In the genomic region with DNA sequence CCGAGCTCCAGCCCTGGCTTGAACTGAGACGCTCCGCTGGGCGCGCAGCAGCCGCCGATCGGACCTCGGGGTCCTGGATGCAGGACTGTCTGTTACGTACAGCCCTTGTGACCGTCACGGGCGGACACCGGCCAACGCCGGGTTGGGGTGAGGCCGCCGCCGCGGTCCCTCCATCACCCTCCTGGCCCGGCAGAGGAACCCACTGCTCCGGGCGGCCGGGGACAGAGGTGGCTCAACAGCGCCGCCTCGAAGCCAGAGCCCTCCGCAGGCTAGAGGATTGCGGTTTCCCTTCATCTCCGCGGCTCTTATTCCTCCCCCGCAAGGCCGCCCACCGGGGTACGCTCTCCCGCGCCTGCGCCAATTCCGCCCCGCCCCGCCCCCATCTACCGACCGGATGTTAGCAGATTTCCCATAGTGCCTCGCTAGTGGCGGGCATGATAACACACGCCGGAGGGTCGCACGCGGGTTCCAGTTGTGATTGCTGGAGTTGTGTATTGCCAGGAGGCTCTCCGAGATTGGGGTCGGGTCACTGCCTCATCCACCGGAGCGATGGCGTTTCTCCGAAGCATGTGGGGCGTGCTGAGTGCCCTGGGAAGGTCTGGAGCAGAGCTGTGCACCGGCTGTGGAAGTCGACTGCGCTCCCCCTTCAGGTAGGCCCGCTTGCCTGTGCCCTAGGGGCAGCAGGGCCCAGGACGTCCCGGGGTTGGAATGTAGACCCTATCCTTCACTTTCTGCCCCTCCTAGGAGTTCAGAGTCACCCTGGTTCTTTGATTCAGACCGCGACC, we compare ENCODE assay signal across 8 cellular contexts. TPM values are rescaled to one million over a fixed set of nuclear protein-coding genes. Genes with fewer than 3 reads are reported as not detected.
DNase-seq lines count a peak whose midpoint lies in the region; ATAC-seq and TF ChIP-seq lines count a peak whose summit lies in the region.

Gene TFAM (plus strand): TSS at position 412 of the 785 bp plus-strand sequence. CDS start 138 bp downstream, at position 550.

- H3K9me3 ChIP-seq in liver (ENCODE audit: control insufficient read depth in 4 of 4, low read length in 3 of 4), result no peaks in the 10 kb centered on the region

- peaks cover 2 to 20% (median 13%) of the 10 kb centered on the region in 4 donors for H3K4me1 ChIP-seq in liver (ENCODE audit: control insufficient read depth in 4 of 4, insufficient read depth in 4 of 4, low read length in 3 of 4)

- peak within 1 kb of the TSS; percentile 65 to 100 (median 77) for H3K4me3 ChIP-seq in liver (ENCODE audit: low read depth in 1 of 3, low read length in 3 of 3)

- H3K4me1 Mint-ChIP-seq in CD14-positive monocyte, result peaks cover 43% of the 10 kb centered on the region

- H3K4me3 Mint-ChIP-seq in CD14-positive monocyte, result peak within 1 kb of the TSS; percentile 97 to 99

- TF ChIP-seq RAD21 in liver (IDR thresholded peaks at IDR 0.05), result peak; percentile 57 to 65

- WGBS in liver, result under 1% methylated on average over 65 of the region's 65 CpGs

- H3K27ac Mint-ChIP-seq in CD14-positive monocyte, result peak within 1 kb of the TSS; percentile 97 to 99 (median 98)

- peaks cover 0 to 21% (median 16%) of the 10 kb centered on the region in 4 donors for H3K36me3 ChIP-seq in liver (ENCODE audit: control insufficient read depth in 4 of 4, insufficient read depth in 3 of 4, low read depth in 1 of 4, low read length in 3 of 4)

- H3K9ac ChIP-seq in liver (ENCODE audit: low read depth in 1 of 2, low read length in 2 of 2), result peak within 1 kb of the TSS; percentile 67 to 89

- H3K27me3 Mint-ChIP-seq in CD14-positive monocyte (ENCODE audit: low read depth in 3 of 3), result no peaks in the 10 kb centered on the region

- ATAC-seq in GM19328 (IDR thresholded peaks at IDR 0.05; ENCODE audit: unreplicated experiment), result peak; percentile 85
- peak; percentile 73 for ATAC-seq in HG03520 (IDR thresholded peaks at IDR 0.05; ENCODE audit: unreplicated experiment)

- TF ChIP-seq CTCF in CD14-positive monocyte (IDR thresholded peaks at IDR 0.05), result peak; percentile 46
- peak; percentile 56 for TF ChIP-seq CTCF in liver (IDR thresholded peaks at IDR 0.05; ENCODE audit: low read depth, low read length, missing input control)

- DNase-seq in CD14-positive monocyte (ENCODE audit: low spot score) (peak; percentile 91), NCI-H526 treated with DMSO at 0.1 percent for 48 hours (lab: John Stamatoyannopoulos, UW) (peak; percentile 78), dermis blood vessel endothelial cell (peak; percentile 94)
- DNase-seq in activated CD4-positive, alpha-beta T cell treated with anti-CD3 and anti-CD28 coated beads, Interleukin-2, amount 50 U/mL, for 24 hours (ENCODE audit: low read depth in 1 of 2, low spot score in 1 of 2), result peak; percentile 94 to 99
- DNase-seq in stimulated activated CD4-positive, alpha-beta T cell treated with anti-CD3 and anti-CD28 coated beads, Interleukin-4, amount 100 ng/mL, for 24 hours, result peak; percentile 97

- peak within 1 kb of the TSS; percentile 86 to 89 for H3K27ac ChIP-seq in liver (ENCODE audit: low read depth in 1 of 2, low read length in 2 of 2)

- intact Hi-C loops in CD14-positive monocyte (cut with micrococcal nuclease), result loop anchor here (1.0 to 5.0 kb wide), 2 partner anchors 53 to 117 kb away; no protein-coding TSS in a partner anchor

- H3K9me3 Mint-ChIP-seq in CD14-positive monocyte, result peaks cover 0 to 4% (median 0%) of the 10 kb centered on the region in 7 donors

- no peaks in the 10 kb centered on the region for H3K27me3 ChIP-seq in liver (ENCODE audit: control insufficient read depth in 4 of 4, insufficient read depth in 4 of 4, low read length in 3 of 4)

- H3K36me3 Mint-ChIP-seq in CD14-positive monocyte, result peaks cover 25 to 35% of the 10 kb centered on the region in 2 donors

TF ChIP-seq in liver, 16 proteins besides CTCF, POLR2A, EP300 and RAD21:
- peak; percentile 92 for TF ChIP-seq YY1 (IDR thresholded peaks at IDR 0.05)
- TF ChIP-seq HNF4G (IDR thresholded peaks at IDR 0.05), result no peak
- TF ChIP-seq TAF1 (conservative IDR thresholded peaks at IDR 0.05), result peak; percentile 62
- peak; percentile 90 to 95 for TF ChIP-seq EGR1 (IDR thresholded peaks at IDR 0.05; ENCODE audit: low read depth in 2 of 2)
- peak; percentile 64 for TF ChIP-seq FOXA1 (IDR thresholded peaks at IDR 0.05)
- TF ChIP-seq RXRA (IDR thresholded peaks at IDR 0.05), result peak in 1 of 2 donors; percentile 46
- TF ChIP-seq, protein P1, sequence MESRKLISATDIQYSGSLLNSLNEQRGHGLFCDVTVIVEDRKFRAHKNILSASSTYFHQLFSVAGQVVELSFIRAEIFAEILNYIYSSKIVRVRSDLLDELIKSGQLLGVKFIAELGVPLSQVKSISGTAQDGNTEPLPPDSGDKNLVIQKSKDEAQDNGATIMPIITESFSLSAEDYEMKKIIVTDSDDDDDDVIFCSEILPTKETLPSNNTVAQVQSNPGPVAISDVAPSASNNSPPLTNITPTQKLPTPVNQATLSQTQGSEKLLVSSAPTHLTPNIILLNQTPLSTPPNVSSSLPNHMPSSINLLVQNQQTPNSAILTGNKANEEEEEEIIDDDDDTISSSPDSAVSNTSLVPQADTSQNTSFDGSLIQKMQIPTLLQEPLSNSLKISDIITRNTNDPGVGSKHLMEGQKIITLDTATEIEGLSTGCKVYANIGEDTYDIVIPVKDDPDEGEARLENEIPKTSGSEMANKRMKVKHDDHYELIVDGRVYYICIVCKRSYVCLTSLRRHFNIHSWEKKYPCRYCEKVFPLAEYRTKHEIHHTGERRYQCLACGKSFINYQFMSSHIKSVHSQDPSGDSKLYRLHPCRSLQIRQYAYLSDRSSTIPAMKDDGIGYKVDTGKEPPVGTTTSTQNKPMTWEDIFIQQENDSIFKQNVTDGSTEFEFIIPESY (IDR thresholded peaks at IDR 0.05), result peak; percentile 66
- no peak for TF ChIP-seq JUND (IDR thresholded peaks at IDR 0.05)
- TF ChIP-seq GABPA (IDR thresholded peaks at IDR 0.05 in 1 of 2, conservative IDR thresholded peaks at IDR 0.05 in 1 of 2), result peak; percentile 44 to 89
- peak; percentile 86 for TF ChIP-seq REST (IDR thresholded peaks at IDR 0.05)
- TF ChIP-seq FOXA2 (IDR thresholded peaks at IDR 0.05), result no peak
- TF ChIP-seq, protein P2, sequence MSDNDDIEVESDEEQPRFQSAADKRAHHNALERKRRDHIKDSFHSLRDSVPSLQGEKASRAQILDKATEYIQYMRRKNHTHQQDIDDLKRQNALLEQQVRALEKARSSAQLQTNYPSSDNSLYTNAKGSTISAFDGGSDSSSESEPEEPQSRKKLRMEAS (IDR thresholded peaks at IDR 0.05), result peak; percentile 66
- peak; percentile 52 for TF ChIP-seq SP1 (IDR thresholded peaks at IDR 0.05)
- peak; percentile 5 for TF ChIP-seq NR2F2 (IDR thresholded peaks at IDR 0.05)
- TF ChIP-seq HNF4A (conservative IDR thresholded peaks at IDR 0.05), result peak in 1 of 2 donors; percentile 21
- no peak for TF ChIP-seq ATF3 (IDR thresholded peaks at IDR 0.05)

RNA-seq across cellular contexts. Expression of gene TFAM, which starts in this region (rescaled TPM):
- 10 to 100 TPM; 33.8 to 34.4 TPM for polyA plus RNA-seq in CD14-positive monocyte
- 39.0 and 61.0 TPM in 2 replicates for total RNA-seq in dermis blood vessel endothelial cell
- total RNA-seq in liver, result 10 to 100 TPM; 15.0 to 21.8 TPM
- polyA plus RNA-seq in liver, result 10 to 100 TPM; 12.5 to 22.9 TPM

Comparison
In these comparisons a context has a peak if more than half of its experiments do, and no peak if none do; other contexts are left out.
1. Peak in every context shown above with its lines: DNase-seq, ATAC-seq, H3K4me3 ChIP-seq and H3K27ac ChIP-seq.